In genomic region chr9:133928248-133928764, GRCh38 we compare ENCODE assay signal across 22 cellular contexts.
DNase-seq lines count a peak whose midpoint lies in the region; ATAC-seq, FAIRE-seq and TF ChIP-seq lines count a peak whose summit lies in the region.
"Had no signal": no experiment of that assay in that cellular context is flagged by ENCODE, and none has a peak within 500 bp of the region (broad histone marks: within the 10 kb centered on the region; RNA-seq: fewer than 3 reads in every experiment).

No MANE protein-coding gene starts in this region.

- no peaks in the 10 kb centered on the region for H3K9me3 Mint-ChIP-seq in activated B cell treated with CpG ODN at 0.5 μM for 24 hours
- H3K9me3 Mint-ChIP-seq in activated CD4-positive, alpha-beta memory T cell treated with anti-CD3 and anti-CD28 coated beads, Interleukin-2, amount 10 ng/mL, durations not matched to agents 7 days and 5 days: no peaks in the 10 kb centered on the region
- H3K9me3 Mint-ChIP-seq in T-cell: no peaks in the 10 kb centered on the region
- H3K9me3 Mint-ChIP-seq: activated CD8-positive, alpha-beta T cell treated with anti-CD3 and anti-CD28 coated beads for 36 hours had no signal

- no peak for FAIRE-seq in GM12891 (lab: Jason Lieb, UNC)
- FAIRE-seq: G401.6 had no signal

- H3K27me3 Mint-ChIP-seq in activated B cell treated with CpG ODN at 0.5 μM for 24 hours: no peaks in the 10 kb centered on the region
- no peaks in the 10 kb centered on the region for H3K27me3 Mint-ChIP-seq in activated CD4-positive, alpha-beta memory T cell treated with anti-CD3 and anti-CD28 coated beads, Interleukin-2, amount 10 ng/mL, durations not matched to agents 7 days and 5 days
- H3K27me3 Mint-ChIP-seq in T-cell: no peaks in the 10 kb centered on the region
- H3K27me3 Mint-ChIP-seq: activated CD8-positive, alpha-beta T cell treated with anti-CD3 and anti-CD28 coated beads for 36 hours had no signal

- H3K4me1 Mint-ChIP-seq in activated B cell treated with CpG ODN at 0.5 μM for 24 hours (peaks cover 54% of the 10 kb centered on the region), T-cell (no peaks in the 10 kb centered on the region)
- H3K4me1 Mint-ChIP-seq in activated CD4-positive, alpha-beta memory T cell treated with anti-CD3 and anti-CD28 coated beads, Interleukin-2, amount 10 ng/mL, durations not matched to agents 7 days and 5 days: no peaks in the 10 kb centered on the region
- H3K4me1 Mint-ChIP-seq: CD14-positive monocyte had no signal

- H3K4me3 Mint-ChIP-seq in activated B cell treated with CpG ODN at 0.5 μM for 24 hours (peak overlapping the region; percentile 16), T-cell (no peak overlapping the region)
- no peak overlapping the region for H3K4me3 Mint-ChIP-seq in activated CD4-positive, alpha-beta memory T cell treated with anti-CD3 and anti-CD28 coated beads, Interleukin-2, amount 10 ng/mL, durations not matched to agents 7 days and 5 days
- H3K4me3 Mint-ChIP-seq: activated CD8-positive, alpha-beta T cell treated with anti-CD3 and anti-CD28 coated beads for 36 hours; CD14-positive monocyte had no signal

- POLR2A ChIA-PET in activated B cell treated with CpG ODN at 0.5 μM for 24 hours (lab: Charles Lee) (no interaction called here), T-cell (lab: Charles Lee) (no interaction called here), HEK293T (lab: Yijun Ruan, JAX) (no interaction called here)
- POLR2A ChIA-PET in activated CD4-positive, alpha-beta memory T cell treated with anti-CD3 and anti-CD28 coated beads, Interleukin-2, amount 10 ng/mL, durations not matched to agents 7 days and 5 days (lab: Charles Lee): no interaction called here

- CTCF ChIA-PET in activated B cell treated with CpG ODN at 0.5 μM for 24 hours (lab: Charles Lee): no interaction called here
- CTCF ChIA-PET in activated CD4-positive, alpha-beta memory T cell treated with anti-CD3 and anti-CD28 coated beads, Interleukin-2, amount 10 ng/mL, durations not matched to agents 7 days and 5 days (lab: Charles Lee): no interaction called here
- CTCF ChIA-PET in T-cell (lab: Charles Lee): no interaction called here
- CTCF ChIA-PET in HEK293T (lab: Yijun Ruan, JAX): no interaction called here

- DNase-seq in Ammon's horn (ENCODE audit: low spot score) (peak; percentile 53), GM12891 (ENCODE audit: insufficient read length, low spot score) (no peak), activated B cell treated with CpG ODN at 0.5 μM for 24 hours (no peak), mucosa of gallbladder (ENCODE audit: low spot score) (peak; percentile 70), T-cell (no peak), HEK293T (ENCODE audit: extremely low spot score) (no peak)
- no peak for DNase-seq in activated CD4-positive, alpha-beta memory T cell treated with anti-CD3 and anti-CD28 coated beads, Interleukin-2, amount 10 ng/mL, durations not matched to agents 7 days and 5 days
- DNase-seq: activated CD8-positive, alpha-beta T cell treated with anti-CD3 and anti-CD28 coated beads for 36 hours; activated effector memory CD4-positive, alpha-beta T cell treated with anti-CD3 and anti-CD28 coated beads, Interleukin-2, amount 50 U/mL, for 16 hours; activated T-cell treated with anti-CD3 and anti-CD28 coated beads for 4 hours; colonic mucosa; heart left ventricle; midbrain; psoas muscle; stimulated activated CD4-positive, alpha-beta T cell treated with anti-CD3 and anti-CD28 coated beads, Interleukin-1b, Interleukin-23, amount 100 ng/mL, for 48 hours; T1000; testis had no signal

- ATAC-seq in activated B cell treated with CpG ODN at 0.5 μM for 24 hours (ENCODE audit: low read depth) (peak; percentile 67), GM21717 (IDR thresholded peaks at IDR 0.05; ENCODE audit: unreplicated experiment) (no peak), T-cell (replicated peaks in 1 of 4) (no peak)
- ATAC-seq: activated CD4-positive, CD25-positive, alpha-beta regulatory T cell treated with anti-CD3 and anti-CD28 coated beads, Interleukin-2, amount 50 U/mL, for 24 hours; activated CD8-positive, alpha-beta T cell treated with anti-CD3 and anti-CD28 coated beads for 36 hours; heart left ventricle; left lung; psoas muscle had no signal

- intact Hi-C loops in activated B cell treated with CpG ODN at 0.5 μM for 24 hours (cut with micrococcal nuclease): loop anchor here (5.0 kb wide), 1 partner anchor 64 kb away; the partner anchor contains the start of gene VAV2

- H3K27ac Mint-ChIP-seq in activated B cell treated with CpG ODN at 0.5 μM for 24 hours (peak overlapping the region; percentile 75), T-cell (no peak overlapping the region)
- no peak overlapping the region for H3K27ac Mint-ChIP-seq in activated CD4-positive, alpha-beta memory T cell treated with anti-CD3 and anti-CD28 coated beads, Interleukin-2, amount 10 ng/mL, durations not matched to agents 7 days and 5 days
- H3K27ac Mint-ChIP-seq: activated CD8-positive, alpha-beta T cell treated with anti-CD3 and anti-CD28 coated beads for 36 hours had no signal

- TF ChIP-seq POLR2A in GM12891 (IDR thresholded peaks at IDR 0.05; ENCODE audit: low read depth, low read length): no peak

- no peak for TF ChIP-seq CTCF in activated B cell treated with CpG ODN at 0.5 μM for 24 hours (IDR thresholded peaks at IDR 0.05)

- peaks cover 63% of the 10 kb centered on the region for H3K36me3 Mint-ChIP-seq in activated B cell treated with CpG ODN at 0.5 μM for 24 hours (ENCODE audit: low read depth)
- no peaks in the 10 kb centered on the region for H3K36me3 Mint-ChIP-seq in activated CD4-positive, alpha-beta memory T cell treated with anti-CD3 and anti-CD28 coated beads, Interleukin-2, amount 10 ng/mL, durations not matched to agents 7 days and 5 days (ENCODE audit: low read depth)
- H3K36me3 Mint-ChIP-seq in T-cell: no peaks in the 10 kb centered on the region

TF ChIP-seq in GM12891, 5 proteins besides CTCF, POLR2A, EP300 and RAD21:
- TF ChIP-seq TAF1 (IDR thresholded peaks at IDR 0.05; ENCODE audit: low read depth, low read length) (no peak), POU2F2 (IDR thresholded peaks at IDR 0.05; ENCODE audit: low read depth, low read length) (no peak), POLR2AphosphoS5 (IDR thresholded peaks at IDR 0.05; ENCODE audit: low read depth, low read length) (no peak), PAX5 (IDR thresholded peaks at IDR 0.05; ENCODE audit: insufficient read depth, low read length, severe bottlenecking) (no peak), SPI1 (IDR thresholded peaks at IDR 0.05; ENCODE audit: low read depth, low read length) (peak; percentile 20; the same call in 1 of the 2 replicates)

TF ChIP-seq in HEK293T, 16 proteins besides CTCF, POLR2A, EP300 and RAD21:
- TF ChIP-seq FOXK2 (IDR thresholded peaks at IDR 0.05): no peak

Comparison
In these comparisons a context has a peak if more than half of its experiments do, and no peak if none do; other contexts are left out.
1. DNase-seq: peak in Ammon's horn (single experiment) and mucosa of gallbladder (single experiment); none in GM12891 (single experiment), activated B cell treated with CpG ODN at 0.5 μM for 24 hours (single experiment), activated CD4-positive, alpha-beta memory T cell treated with anti-CD3 and anti-CD28 coated beads, Interleukin-2, amount 10 ng/mL, durations not matched to agents 7 days and 5 days (single experiment), T-cell (0 of 34) and HEK293T (single experiment).